27 cellular contexts compared by ENCODE assay signal in genomic region chr10:86149264-86149663, GRCh38.
"Had no signal": no experiment of that assay in that cellular context is flagged by ENCODE, and none has a peak within 500 bp of the region (broad histone marks: within the 10 kb centered on the region; RNA-seq: fewer than 3 reads in every experiment).

No MANE protein-coding gene starts in this region.

- H3K4me3 Mint-ChIP-seq: endodermal cell; naive thymus-derived CD4-positive, alpha-beta T cell; nephron; stimulated activated effector memory CD8-positive, alpha-beta T cell treated with anti-CD3 and anti-CD28 coated beads, Interleukin-12 subunit alpha, Interleukin-12 subunit beta, amount 100 ng/mL, for 72 hours had no signal

- H3K9me3 ChIP-seq: gastroesophageal sphincter, heart left ventricle, left lung, ovary, psoas muscle, sigmoid colon, stomach, thyroid gland had no signal

- H3K79me2 ChIP-seq: hepatocyte had no signal

- H3K27ac Mint-ChIP-seq: endodermal cell; naive thymus-derived CD4-positive, alpha-beta T cell; nephron; stimulated activated effector memory CD8-positive, alpha-beta T cell treated with anti-CD3 and anti-CD28 coated beads, Interleukin-12 subunit alpha, Interleukin-12 subunit beta, amount 100 ng/mL, for 72 hours had no signal

- H3K4me1 Mint-ChIP-seq: nephron; stimulated activated effector memory CD8-positive, alpha-beta T cell treated with anti-CD3 and anti-CD28 coated beads, Interleukin-12 subunit alpha, Interleukin-12 subunit beta, amount 100 ng/mL, for 72 hours had no signal

- H3K27ac ChIP-seq: dorsolateral prefrontal cortex, epithelial cell of prostate, foreskin keratinocyte, gastroesophageal sphincter, heart left ventricle, hepatocyte, left lung, ovary, psoas muscle, sigmoid colon, stomach, thyroid gland had no signal

- H2AFZ ChIP-seq: hepatocyte had no signal

- H3K4me2 ChIP-seq: hepatocyte had no signal

- H3K4me1 ChIP-seq: foreskin keratinocyte, gastroesophageal sphincter, heart left ventricle, left lung, psoas muscle, sigmoid colon, stomach, thyroid gland had no signal

- H3K36me3 Mint-ChIP-seq: naive thymus-derived CD4-positive, alpha-beta T cell; stimulated activated effector memory CD8-positive, alpha-beta T cell treated with anti-CD3 and anti-CD28 coated beads, Interleukin-12 subunit alpha, Interleukin-12 subunit beta, amount 100 ng/mL, for 72 hours had no signal

- H3K9me3 Mint-ChIP-seq: endodermal cell; naive thymus-derived CD4-positive, alpha-beta T cell; nephron; stimulated activated effector memory CD8-positive, alpha-beta T cell treated with anti-CD3 and anti-CD28 coated beads, Interleukin-12 subunit alpha, Interleukin-12 subunit beta, amount 100 ng/mL, for 72 hours had no signal

- ATAC-seq: esophagus mucosa; foreskin keratinocyte; gastroesophageal sphincter; heart left ventricle; left cardiac atrium; left lung; naive thymus-derived CD4-positive, alpha-beta T cell; psoas muscle; right cardiac atrium; stimulated activated effector memory CD8-positive, alpha-beta T cell treated with anti-CD3 and anti-CD28 coated beads, Interleukin-12 subunit alpha, Interleukin-12 subunit beta, amount 100 ng/mL, for 72 hours had no signal

- H3K27me3 ChIP-seq: dorsolateral prefrontal cortex, foreskin keratinocyte, gastroesophageal sphincter, heart left ventricle, hepatocyte, left lung, ovary, sigmoid colon, thyroid gland had no signal

- H3K36me3 ChIP-seq: gastroesophageal sphincter, heart left ventricle, left lung, ovary, sigmoid colon, stomach, thyroid gland had no signal

- H3K4me3 ChIP-seq: dorsolateral prefrontal cortex, gastroesophageal sphincter, heart left ventricle, hepatocyte, left lung, ovary, psoas muscle, sigmoid colon, stomach, thyroid gland had no signal

- DNase-seq: dorsolateral prefrontal cortex; effector CD8-positive, alpha-beta T cell; endodermal cell; foreskin keratinocyte; heart left ventricle; left cardiac atrium; left lung; mesenchymal stem cell; midbrain; naive thymus-derived CD4-positive, alpha-beta T cell; occipital lobe; ovary; psoas muscle; right cardiac atrium; sigmoid colon; stimulated activated CD4-positive, alpha-beta T cell treated with anti-CD3 and anti-CD28 coated beads, Interleukin-2, amount 100 ng/mL, for 24 hours; stimulated activated CD4-positive, alpha-beta T cell treated with anti-CD3 and anti-CD28 coated beads, Interleukin-4, amount 100 ng/mL, for 24 hours; stimulated activated naive CD4-positive, alpha-beta T cell treated with Interleukin-2 at 50 U/mL for 16 hours; stomach; thyroid gland; trophoblast cell had no signal
